In genomic region chr11:116791002-116791812, GRCh38 we compare ENCODE assay signal across 9 cellular contexts. TPM values are rescaled to one million over a fixed set of nuclear protein-coding genes. Genes with fewer than 3 reads are reported as not detected.
DNase-seq lines count a peak whose midpoint lies in the region; ATAC-seq lines count a peak whose summit lies in the region.
"Had no signal": no experiment of that assay in that cellular context is flagged by ENCODE, and none has a peak within 500 bp of the region (broad histone marks: within the 10 kb centered on the region; RNA-seq: fewer than 3 reads in every experiment).

No MANE protein-coding gene starts in this region.

- ATAC-seq in GM19351 (IDR thresholded peaks at IDR 0.05; ENCODE audit: unreplicated experiment) (peak; percentile 47), HG03457 (IDR thresholded peaks at IDR 0.05; ENCODE audit: unreplicated experiment) (no peak)
- peak; percentile 74 for ATAC-seq in activated CD4-positive, alpha-beta T cell treated with anti-CD3 and anti-CD28 coated beads for 36 hours

- H3K9me3 Mint-ChIP-seq in activated CD4-positive, alpha-beta T cell treated with anti-CD3 and anti-CD28 coated beads for 36 hours (ENCODE audit: low read depth): no peaks in the 10 kb centered on the region
- H3K9me3 Mint-ChIP-seq: stimulated activated naive CD8-positive, alpha-beta T cell treated with anti-CD3 and anti-CD28 coated beads, Interleukin-15, Interleukin-2, amounts not matched to agents 100 ng/mL and 50 ng/mL, for 24 hours had no signal

- POLR2A ChIA-PET in activated CD4-positive, alpha-beta T cell treated with anti-CD3 and anti-CD28 coated beads for 36 hours (lab: Charles Lee): interaction anchor here (0.5 to 1.1 kb wide), 3 partner anchors 44 to 439 kb away, joined by 3 to 6 read pairs (median 5); no protein-coding TSS in a partner anchor

- CTCF ChIA-PET in activated CD4-positive, alpha-beta T cell treated with anti-CD3 and anti-CD28 coated beads for 36 hours (lab: Charles Lee): interaction anchor here (0.5 to 6.5 kb wide), 46 partner anchors 8 to 1262 kb away, joined by 3 to 89 read pairs (median 3); partner anchors contain the start of genes APOA1, BUD13 and SIK3

- DNase-seq in 8988T: peak; percentile 96
- peak; percentile 66 for DNase-seq in NCI-H345 (lab: John Stamatoyannopoulos, UW)
- DNase-seq in activated CD4-positive, alpha-beta T cell treated with anti-CD3 and anti-CD28 coated beads for 36 hours: peak; percentile 88
- DNase-seq in central memory CD4-positive, alpha-beta T cell: peak; percentile 67
- DNase-seq in kidney glomerular epithelial cell (lab: John Stamatoyannopoulos, UW): peak; percentile 25
- DNase-seq in stimulated activated CD4-positive, alpha-beta T cell treated with anti-CD3 and anti-CD28 coated beads, Interleukin-1b, Interleukin-23, amount 100 ng/mL, for 4 hours (ENCODE audit: low read depth in 2 of 2): peak; percentile 70 to 73

- H3K4me3 Mint-ChIP-seq in activated CD4-positive, alpha-beta T cell treated with anti-CD3 and anti-CD28 coated beads for 36 hours: no peak overlapping the region
- H3K4me3 Mint-ChIP-seq: stimulated activated naive CD8-positive, alpha-beta T cell treated with anti-CD3 and anti-CD28 coated beads, Interleukin-15, Interleukin-2, amounts not matched to agents 100 ng/mL and 50 ng/mL, for 24 hours had no signal

- no peak overlapping the region for H3K27ac Mint-ChIP-seq in activated CD4-positive, alpha-beta T cell treated with anti-CD3 and anti-CD28 coated beads for 36 hours
- H3K27ac Mint-ChIP-seq: stimulated activated naive CD8-positive, alpha-beta T cell treated with anti-CD3 and anti-CD28 coated beads, Interleukin-15, Interleukin-2, amounts not matched to agents 100 ng/mL and 50 ng/mL, for 24 hours had no signal

- H3K4me1 Mint-ChIP-seq in activated CD4-positive, alpha-beta T cell treated with anti-CD3 and anti-CD28 coated beads for 36 hours: peaks cover 22% of the 10 kb centered on the region

- no peaks in the 10 kb centered on the region for H3K27me3 Mint-ChIP-seq in activated CD4-positive, alpha-beta T cell treated with anti-CD3 and anti-CD28 coated beads for 36 hours
- H3K27me3 Mint-ChIP-seq: stimulated activated naive CD8-positive, alpha-beta T cell treated with anti-CD3 and anti-CD28 coated beads, Interleukin-15, Interleukin-2, amounts not matched to agents 100 ng/mL and 50 ng/mL, for 24 hours had no signal

- H3K36me3 Mint-ChIP-seq in activated CD4-positive, alpha-beta T cell treated with anti-CD3 and anti-CD28 coated beads for 36 hours (ENCODE audit: low read depth): peaks cover 12% of the 10 kb centered on the region

- intact Hi-C loops in activated CD4-positive, alpha-beta T cell treated with anti-CD3 and anti-CD28 coated beads for 36 hours (cut with DNase I, micrococcal nuclease): loop anchor here (1.0 to 5.0 kb wide), 3 partner anchors 45 to 436 kb away; no protein-coding TSS in a partner anchor

RNA-seq across cellular contexts. Expression of gene APOA5, which starts 0.5 kb away (rescaled TPM):
- not detected for total RNA-seq in activated CD4-positive, alpha-beta T cell treated with anti-CD3 and anti-CD28 coated beads for 36 hours

RNA-seq across cellular contexts. Expression of gene ZPR1, which starts 3.4 kb away (rescaled TPM):
- 100 to 1,000 TPM in 1 of 2 experiments, 10 to 100 TPM in 1; 88.8 to 106 TPM for total RNA-seq in activated CD4-positive, alpha-beta T cell treated with anti-CD3 and anti-CD28 coated beads for 36 hours

RNA-seq across cellular contexts. Expression of gene BUD13, which starts 18.4 kb away (rescaled TPM):
- total RNA-seq in activated CD4-positive, alpha-beta T cell treated with anti-CD3 and anti-CD28 coated beads for 36 hours: 10 to 100 TPM; 30.2 to 35.6 TPM

RNA-seq across cellular contexts. Expression of gene APOA4, which starts 31.9 kb away (rescaled TPM):
- total RNA-seq in activated CD4-positive, alpha-beta T cell treated with anti-CD3 and anti-CD28 coated beads for 36 hours: not detected

RNA-seq across cellular contexts. Expression of gene APOC3, which starts 38.5 kb away (rescaled TPM):
- not detected for total RNA-seq in activated CD4-positive, alpha-beta T cell treated with anti-CD3 and anti-CD28 coated beads for 36 hours

Comparison
In these comparisons a context has a peak if more than half of its experiments do, and no peak if none do; other contexts are left out.
1. DNase-seq: peak in every context shown above with its lines; median percentile 96 in 8988T; 88 in activated CD4-positive, alpha-beta T cell treated with anti-CD3 and anti-CD28 coated beads for 36 hours; 72 in stimulated activated CD4-positive, alpha-beta T cell treated with anti-CD3 and anti-CD28 coated beads, Interleukin-1b, Interleukin-23, amount 100 ng/mL, for 4 hours; 67 in central memory CD4-positive, alpha-beta T cell; 66 in NCI-H345; 25 in kidney glomerular epithelial cell.